In the genomic region with DNA sequence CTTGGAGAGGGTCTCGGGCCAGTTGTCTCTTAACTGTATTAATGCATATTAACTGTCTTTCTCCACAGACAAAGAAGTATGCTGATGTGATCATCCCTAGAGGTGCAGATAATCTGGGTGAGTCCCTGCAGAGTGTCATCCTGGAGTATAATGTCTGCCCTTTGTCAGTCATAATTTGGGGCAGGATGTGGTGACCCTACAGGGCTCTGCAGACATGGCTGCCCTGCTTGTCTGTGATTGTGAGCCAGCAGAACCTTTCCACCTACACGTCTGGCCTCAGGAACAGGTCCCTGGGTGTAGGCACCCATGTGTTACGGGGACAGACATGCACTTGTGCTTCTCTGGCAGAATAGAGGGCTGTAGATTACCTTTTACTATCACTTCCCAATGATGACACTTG, we compare ENCODE assay signal across 15 cellular contexts.
DNase-seq lines count a peak whose midpoint lies in the region; ATAC-seq lines count a peak whose summit lies in the region.
"Had no signal": no experiment of that assay in that cellular context is flagged by ENCODE, and none has a peak within 500 bp of the region (broad histone marks: within the 10 kb centered on the region; RNA-seq: fewer than 3 reads in every experiment).

No MANE protein-coding gene starts in this region.

- no peak overlapping the region for H3K4me3 Mint-ChIP-seq in activated CD4-positive, alpha-beta T cell treated with anti-CD3 and anti-CD28 coated beads, Interleukin-2, amount 10 ng/mL, durations not matched to agents 24 days and 14 days
- H3K4me3 Mint-ChIP-seq in activated naive CD8-positive, alpha-beta T cell treated with anti-CD3 and anti-CD28 coated beads, Interleukin-2, amount 10 ng/mL, durations not matched to agents 7 days and 5 days, result no peak overlapping the region
- no peak overlapping the region for H3K4me3 Mint-ChIP-seq in activated naive CD8-positive, alpha-beta T cell treated with anti-CD3 and anti-CD28 coated beads for 36 hours
- no peak overlapping the region for H3K4me3 Mint-ChIP-seq in activated CD8-positive, alpha-beta T cell treated with anti-CD3 and anti-CD28 coated beads, Interleukin-2, amount 10 ng/mL, durations not matched to agents 7 days and 5 days
- no peak overlapping the region for H3K4me3 Mint-ChIP-seq in stimulated activated naive B cell treated with anti-CD40 and anti-IgM and Interleukin-4, amounts not matched to agents 10 μg/mL and 1 μg/mL and 100 μg/mL, for 72 hours
- H3K4me3 Mint-ChIP-seq: CD4-positive, alpha-beta T cell; IgD-negative memory B cell had no signal

- peak; percentile 90 for ATAC-seq in activated naive CD8-positive, alpha-beta T cell treated with anti-CD3 and anti-CD28 coated beads, Interleukin-2, amount 10 ng/mL, durations not matched to agents 7 days and 5 days (ENCODE audit: low read depth)
- ATAC-seq in activated CD8-positive, alpha-beta T cell treated with anti-CD3 and anti-CD28 coated beads, Interleukin-2, amount 10 ng/mL, durations not matched to agents 7 days and 5 days, result peak; percentile 75
- peak; percentile 25 to 54 for ATAC-seq in stimulated activated naive B cell treated with anti-CD40 and anti-IgM and Interleukin-4, amounts not matched to agents 10 μg/mL and 1 μg/mL and 100 μg/mL, for 72 hours (replicated peaks)
- ATAC-seq: HCT116 had no signal

- H3K9me3 Mint-ChIP-seq in activated CD4-positive, alpha-beta T cell treated with anti-CD3 and anti-CD28 coated beads, Interleukin-2, amount 10 ng/mL, durations not matched to agents 24 days and 14 days, result no peaks in the 10 kb centered on the region
- no peaks in the 10 kb centered on the region for H3K9me3 Mint-ChIP-seq in activated naive CD8-positive, alpha-beta T cell treated with anti-CD3 and anti-CD28 coated beads, Interleukin-2, amount 10 ng/mL, durations not matched to agents 7 days and 5 days
- H3K9me3 Mint-ChIP-seq in activated naive CD8-positive, alpha-beta T cell treated with anti-CD3 and anti-CD28 coated beads for 36 hours, result no peaks in the 10 kb centered on the region
- no peaks in the 10 kb centered on the region for H3K9me3 Mint-ChIP-seq in activated CD8-positive, alpha-beta T cell treated with anti-CD3 and anti-CD28 coated beads, Interleukin-2, amount 10 ng/mL, durations not matched to agents 7 days and 5 days (ENCODE audit: insufficient read depth)
- H3K9me3 Mint-ChIP-seq in stimulated activated naive B cell treated with anti-CD40 and anti-IgM and Interleukin-4, amounts not matched to agents 10 μg/mL and 1 μg/mL and 100 μg/mL, for 72 hours, result no peaks in the 10 kb centered on the region
- H3K9me3 Mint-ChIP-seq: CD4-positive, alpha-beta T cell; IgD-negative memory B cell had no signal

- CTCF ChIA-PET in activated CD8-positive, alpha-beta T cell treated with anti-CD3 and anti-CD28 coated beads, Interleukin-2, amount 10 ng/mL, durations not matched to agents 7 days and 5 days (lab: Charles Lee), result interaction anchor here (1.1 to 1.9 kb wide), 3 partner anchors 19 to 305 kb away, joined by 3 to 10 read pairs (median 6); no protein-coding TSS in a partner anchor

- intact Hi-C loops in activated CD4-positive, alpha-beta T cell treated with anti-CD3 and anti-CD28 coated beads, Interleukin-2, amount 10 ng/mL, durations not matched to agents 24 days and 14 days (cut with micrococcal nuclease), result no loop called here

- H3K36me3 Mint-ChIP-seq in activated CD4-positive, alpha-beta T cell treated with anti-CD3 and anti-CD28 coated beads, Interleukin-2, amount 10 ng/mL, durations not matched to agents 24 days and 14 days (ENCODE audit: low read depth), result peaks cover 30% of the 10 kb centered on the region
- peaks cover 3% of the 10 kb centered on the region for H3K36me3 Mint-ChIP-seq in activated naive CD8-positive, alpha-beta T cell treated with anti-CD3 and anti-CD28 coated beads, Interleukin-2, amount 10 ng/mL, durations not matched to agents 7 days and 5 days
- H3K36me3 Mint-ChIP-seq in activated naive CD8-positive, alpha-beta T cell treated with anti-CD3 and anti-CD28 coated beads for 36 hours, result peaks cover 31% of the 10 kb centered on the region
- peaks cover 12% of the 10 kb centered on the region for H3K36me3 Mint-ChIP-seq in activated CD8-positive, alpha-beta T cell treated with anti-CD3 and anti-CD28 coated beads, Interleukin-2, amount 10 ng/mL, durations not matched to agents 7 days and 5 days (ENCODE audit: low read depth)
- H3K36me3 Mint-ChIP-seq in stimulated activated naive B cell treated with anti-CD40 and anti-IgM and Interleukin-4, amounts not matched to agents 10 μg/mL and 1 μg/mL and 100 μg/mL, for 72 hours, result peaks cover 40 to 69% of the 10 kb centered on the region in 2 donors

- H3K4me1 Mint-ChIP-seq in activated CD4-positive, alpha-beta T cell treated with anti-CD3 and anti-CD28 coated beads, Interleukin-2, amount 10 ng/mL, durations not matched to agents 24 days and 14 days, result peaks cover 6% of the 10 kb centered on the region
- H3K4me1 Mint-ChIP-seq in activated naive CD8-positive, alpha-beta T cell treated with anti-CD3 and anti-CD28 coated beads, Interleukin-2, amount 10 ng/mL, durations not matched to agents 7 days and 5 days, result peaks cover 7% of the 10 kb centered on the region
- H3K4me1 Mint-ChIP-seq in activated naive CD8-positive, alpha-beta T cell treated with anti-CD3 and anti-CD28 coated beads for 36 hours, result no peaks in the 10 kb centered on the region
- H3K4me1 Mint-ChIP-seq in activated CD8-positive, alpha-beta T cell treated with anti-CD3 and anti-CD28 coated beads, Interleukin-2, amount 10 ng/mL, durations not matched to agents 7 days and 5 days (ENCODE audit: low read depth), result peaks cover 7% of the 10 kb centered on the region
- no peaks in the 10 kb centered on the region for H3K4me1 Mint-ChIP-seq in stimulated activated naive B cell treated with anti-CD40 and anti-IgM and Interleukin-4, amounts not matched to agents 10 μg/mL and 1 μg/mL and 100 μg/mL, for 72 hours

- peak; percentile 61 for DNase-seq in activated CD4-positive, alpha-beta T cell treated with anti-CD3 and anti-CD28 coated beads, Interleukin-2, amount 10 ng/mL, durations not matched to agents 24 days and 14 days
- no peak for DNase-seq in activated CD4-positive, alpha-beta T cell treated with anti-CD3 and anti-CD28 coated beads for 1 hour
- no peak for DNase-seq in activated naive CD8-positive, alpha-beta T cell treated with anti-CD3 and anti-CD28 coated beads, Interleukin-2, amount 10 ng/mL, durations not matched to agents 7 days and 5 days
- no peak for DNase-seq in activated naive CD8-positive, alpha-beta T cell treated with anti-CD3 and anti-CD28 coated beads for 36 hours
- DNase-seq in activated CD8-positive, alpha-beta T cell treated with anti-CD3 and anti-CD28 coated beads, Interleukin-2, amount 10 ng/mL, durations not matched to agents 7 days and 5 days, result peak; percentile 42
- no peak for DNase-seq in stimulated activated naive B cell treated with anti-CD40 and anti-IgM and Interleukin-4, amounts not matched to agents 10 μg/mL and 1 μg/mL and 100 μg/mL, for 72 hours
- DNase-seq in GM19240 (ENCODE audit: insufficient read length, low spot score) (no peak), DMS 273 treated with DMSO at 0.1 percent for 48 hours (lab: John Stamatoyannopoulos, UW) (no peak)
- DNase-seq: 8988T; Calu3; CD4-positive, alpha-beta T cell; DMS79 treated with DMSO at 0.1 percent for 48 hours; GDM1 had no signal

- no peaks in the 10 kb centered on the region for H3K27me3 Mint-ChIP-seq in activated CD4-positive, alpha-beta T cell treated with anti-CD3 and anti-CD28 coated beads, Interleukin-2, amount 10 ng/mL, durations not matched to agents 24 days and 14 days
- H3K27me3 Mint-ChIP-seq in activated naive CD8-positive, alpha-beta T cell treated with anti-CD3 and anti-CD28 coated beads, Interleukin-2, amount 10 ng/mL, durations not matched to agents 7 days and 5 days, result no peaks in the 10 kb centered on the region
- no peaks in the 10 kb centered on the region for H3K27me3 Mint-ChIP-seq in activated naive CD8-positive, alpha-beta T cell treated with anti-CD3 and anti-CD28 coated beads for 36 hours
- no peaks in the 10 kb centered on the region for H3K27me3 Mint-ChIP-seq in activated CD8-positive, alpha-beta T cell treated with anti-CD3 and anti-CD28 coated beads, Interleukin-2, amount 10 ng/mL, durations not matched to agents 7 days and 5 days (ENCODE audit: low read depth)
- no peaks in the 10 kb centered on the region for H3K27me3 Mint-ChIP-seq in stimulated activated naive B cell treated with anti-CD40 and anti-IgM and Interleukin-4, amounts not matched to agents 10 μg/mL and 1 μg/mL and 100 μg/mL, for 72 hours
- H3K27me3 Mint-ChIP-seq: CD4-positive, alpha-beta T cell; IgD-negative memory B cell had no signal

- POLR2A ChIA-PET in activated naive CD8-positive, alpha-beta T cell treated with anti-CD3 and anti-CD28 coated beads, Interleukin-2, amount 10 ng/mL, durations not matched to agents 7 days and 5 days (lab: Charles Lee), result interaction anchor here (1.1 kb wide), 1 partner anchor 137 kb away, joined by 4 read pairs; the partner anchor contains the start of gene TMCO1
- POLR2A ChIA-PET in activated CD8-positive, alpha-beta T cell treated with anti-CD3 and anti-CD28 coated beads, Interleukin-2, amount 10 ng/mL, durations not matched to agents 7 days and 5 days (lab: Charles Lee), result interaction anchor here (0.6 kb wide), 1 partner anchor 12 kb away, joined by 3 read pairs; no protein-coding TSS in a partner anchor

- H3K27ac Mint-ChIP-seq in activated CD4-positive, alpha-beta T cell treated with anti-CD3 and anti-CD28 coated beads, Interleukin-2, amount 10 ng/mL, durations not matched to agents 24 days and 14 days, result no peak overlapping the region
- H3K27ac Mint-ChIP-seq in activated naive CD8-positive, alpha-beta T cell treated with anti-CD3 and anti-CD28 coated beads, Interleukin-2, amount 10 ng/mL, durations not matched to agents 7 days and 5 days, result peak overlapping the region; percentile 49
- H3K27ac Mint-ChIP-seq in activated naive CD8-positive, alpha-beta T cell treated with anti-CD3 and anti-CD28 coated beads for 36 hours, result no peak overlapping the region
- peak overlapping the region; percentile 75 for H3K27ac Mint-ChIP-seq in activated CD8-positive, alpha-beta T cell treated with anti-CD3 and anti-CD28 coated beads, Interleukin-2, amount 10 ng/mL, durations not matched to agents 7 days and 5 days
- H3K27ac Mint-ChIP-seq in stimulated activated naive B cell treated with anti-CD40 and anti-IgM and Interleukin-4, amounts not matched to agents 10 μg/mL and 1 μg/mL and 100 μg/mL, for 72 hours, result no peak overlapping the region
- H3K27ac Mint-ChIP-seq: CD4-positive, alpha-beta T cell; IgD-negative memory B cell had no signal

Comparison
In these comparisons a context has a peak if more than half of its experiments do, and no peak if none do; other contexts are left out.
1. DNase-seq: peak in activated CD4-positive, alpha-beta T cell treated with anti-CD3 and anti-CD28 coated beads, Interleukin-2, amount 10 ng/mL, durations not matched to agents 24 days and 14 days (single experiment) and activated CD8-positive, alpha-beta T cell treated with anti-CD3 and anti-CD28 coated beads, Interleukin-2, amount 10 ng/mL, durations not matched to agents 7 days and 5 days (single experiment); none in activated CD4-positive, alpha-beta T cell treated with anti-CD3 and anti-CD28 coated beads for 1 hour (single experiment), activated naive CD8-positive, alpha-beta T cell treated with anti-CD3 and anti-CD28 coated beads, Interleukin-2, amount 10 ng/mL, durations not matched to agents 7 days and 5 days (single experiment), activated naive CD8-positive, alpha-beta T cell treated with anti-CD3 and anti-CD28 coated beads for 36 hours (single experiment), stimulated activated naive B cell treated with anti-CD40 and anti-IgM and Interleukin-4, amounts not matched to agents 10 μg/mL and 1 μg/mL and 100 μg/mL, for 72 hours (single experiment), GM19240 (single experiment) and DMS 273 treated with DMSO at 0.1 percent for 48 hours (single experiment).
2. H3K27ac Mint-ChIP-seq: peak in activated naive CD8-positive, alpha-beta T cell treated with anti-CD3 and anti-CD28 coated beads, Interleukin-2, amount 10 ng/mL, durations not matched to agents 7 days and 5 days (single experiment) and activated CD8-positive, alpha-beta T cell treated with anti-CD3 and anti-CD28 coated beads, Interleukin-2, amount 10 ng/mL, durations not matched to agents 7 days and 5 days (single experiment); none in activated CD4-positive, alpha-beta T cell treated with anti-CD3 and anti-CD28 coated beads, Interleukin-2, amount 10 ng/mL, durations not matched to agents 24 days and 14 days (single experiment), activated naive CD8-positive, alpha-beta T cell treated with anti-CD3 and anti-CD28 coated beads for 36 hours (single experiment) and stimulated activated naive B cell treated with anti-CD40 and anti-IgM and Interleukin-4, amounts not matched to agents 10 μg/mL and 1 μg/mL and 100 μg/mL, for 72 hours (single experiment).
3. ATAC-seq: peak in every context shown above with its lines; median percentile 90 in activated naive CD8-positive, alpha-beta T cell treated with anti-CD3 and anti-CD28 coated beads, Interleukin-2, amount 10 ng/mL, durations not matched to agents 7 days and 5 days; 75 in activated CD8-positive, alpha-beta T cell treated with anti-CD3 and anti-CD28 coated beads, Interleukin-2, amount 10 ng/mL, durations not matched to agents 7 days and 5 days; 40 in stimulated activated naive B cell treated with anti-CD40 and anti-IgM and Interleukin-4, amounts not matched to agents 10 μg/mL and 1 μg/mL and 100 μg/mL, for 72 hours.